ENCODE assay signal across 8 cellular contexts in the genomic region with DNA sequence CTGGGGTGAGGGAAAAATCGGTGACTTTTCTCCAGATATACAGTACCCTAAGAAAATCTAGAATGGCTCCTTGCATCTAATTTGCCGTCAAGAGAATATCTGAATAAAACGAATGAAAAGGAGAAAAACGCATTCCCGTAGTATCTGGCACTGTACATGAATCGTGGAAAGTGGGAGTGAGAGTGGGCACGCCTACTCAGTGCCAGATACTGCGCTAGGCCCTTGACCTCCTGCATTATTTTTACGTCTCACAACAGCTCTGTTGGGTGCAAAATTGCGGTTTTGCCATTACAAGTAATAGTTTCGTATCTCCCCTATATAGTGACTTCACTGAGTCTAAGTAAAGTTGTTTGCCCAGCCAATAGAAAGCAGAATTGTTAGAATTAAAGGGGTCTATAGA. TPM values are rescaled to one million over a fixed set of nuclear protein-coding genes. Genes with fewer than 3 reads are reported as not detected.
DNase-seq lines count a peak whose midpoint lies in the region; ATAC-seq, FAIRE-seq and TF ChIP-seq lines count a peak whose summit lies in the region.

No MANE protein-coding gene starts in this region.

- CTCF ChIA-PET in BJ (lab: Yijun Ruan, JAX): interaction anchor here (1.0 kb wide), 2 partner anchors 9 to 175 kb away, joined by 3 to 6 read pairs; no protein-coding TSS in a partner anchor

- H3K4me3 ChIP-seq in BJ (ENCODE audit: low read depth, low read length) (peak overlapping the region; percentile 38), Karpas-422 (ENCODE audit: low read length) (peak overlapping the region; percentile 19; the same call in 1 of the 2 replicates), foreskin fibroblast (ENCODE audit: low read depth in 1 of 2, low read length in 2 of 2) (peak overlapping the region; percentile 35 to 53), stomach (peak overlapping the region; percentile 42 to 67 (median 54))

- 68 to 80% (median 74%) methylated on average over 11 of the region's 11 CpGs for WGBS in stomach, 5 donors

- POLR2A ChIA-PET in BJ (lab: Charles Lee): no interaction called here

- H3K27ac ChIP-seq in Karpas-422 (ENCODE audit: low read length) (no peak overlapping the region), stomach (peak overlapping the region in 3 of 5 donors; percentile 22 to 50 (median 30))

- intact Hi-C loops in stomach (cut with DNase I; ENCODE audit: low total_unique reads): no loop called here

- H3K9me2 ChIP-seq in Karpas-422 (replicated peaks; ENCODE audit: insufficient read depth, low read length): no peaks in the 10 kb centered on the region

- no peak overlapping the region for H2AFZ ChIP-seq in Karpas-422 (ENCODE audit: low read length)

- FAIRE-seq in H54 (lab: Jason Lieb, UNC): no peak

- H3K79me2 ChIP-seq in Karpas-422 (ENCODE audit: low read length): no peaks in the 10 kb centered on the region

- H4K20me1 ChIP-seq in Karpas-422 (ENCODE audit: insufficient read depth, low read depth, low read length): no peaks in the 10 kb centered on the region

- no peak overlapping the region for H3K9ac ChIP-seq in Karpas-422 (ENCODE audit: low read length)

- H3K9me3 ChIP-seq in Karpas-422 (ENCODE audit: low read length): no peaks in the 10 kb centered on the region
- no peaks in the 10 kb centered on the region for H3K9me3 ChIP-seq in stomach

- peak overlapping the region; percentile 30 for H3K4me2 ChIP-seq in Karpas-422 (ENCODE audit: low read depth, low read length, poor library complexity, severe bottlenecking)

- TF ChIP-seq EP300 in stomach (IDR thresholded peaks at IDR 0.05): no peak

- peak; percentile 34 for ATAC-seq in GM19467 (IDR thresholded peaks at IDR 0.05; ENCODE audit: unreplicated experiment)

- TF ChIP-seq CTCF in BJ (IDR thresholded peaks at IDR 0.05; ENCODE audit: insufficient read depth, low read depth, low read length): no peak
- TF ChIP-seq CTCF in foreskin fibroblast (IDR thresholded peaks at IDR 0.05; ENCODE audit: low read depth, low read length): no peak
- no peak for TF ChIP-seq CTCF in stomach (IDR thresholded peaks at IDR 0.05)

- no peaks in the 10 kb centered on the region; the same call in none of the 2 replicates for H3K27me3 ChIP-seq in BJ (ENCODE audit: control insufficient read depth, insufficient read depth, low read length)
- H3K27me3 ChIP-seq in Karpas-422 (ENCODE audit: low read length): no peaks in the 10 kb centered on the region
- H3K27me3 ChIP-seq in stomach: peaks cover 0 to 29% (median 9%) of the 10 kb centered on the region in 3 donors

- H3K36me3 ChIP-seq in BJ (ENCODE audit: control insufficient read depth, insufficient read depth, low read length) (no peaks in the 10 kb centered on the region), Karpas-422 (ENCODE audit: insufficient read depth, low read length) (no peaks in the 10 kb centered on the region), stomach (no peaks in the 10 kb centered on the region)

- no peak for TF ChIP-seq POLR2A in stomach (IDR thresholded peaks at IDR 0.05)
- no peak for TF ChIP-seq POLR2A in H54 (IDR thresholded peaks at IDR 0.05; ENCODE audit: low read depth, low read length)

- no peak for DNase-seq in BJ (ENCODE audit: low read depth)
- DNase-seq in Karpas-422: no peak
- no peak for DNase-seq in foreskin fibroblast
- DNase-seq in stomach: no peak
- DNase-seq in H54 (ENCODE audit: insufficient read length, low spot score): no peak
- DNase-seq in SKM-1 (lab: John Stamatoyannopoulos, UW; ENCODE audit: unreplicated experiment): no peak
- DNase-seq in dedifferentiated amniotic fluid mesenchymal stem cell (ENCODE audit: extremely low spot score): no peak

- H3K4me1 ChIP-seq in Karpas-422 (ENCODE audit: low read length) (no peaks in the 10 kb centered on the region), stomach (peaks cover 0 to 16% (median 11%) of the 10 kb centered on the region in 4 donors)

RNA-seq across cellular contexts. Expression of a gene that starts 1.3 kb away (rescaled TPM):
- 0.75 and 0.78 TPM in 2 replicates for polyA plus RNA-seq in BJ (2011; rRNA removed)
- polyA minus RNA-seq in BJ (2011; rRNA and poly(A)+ RNA removed): not detected in 2 replicates
- 0.25 TPM in 1 of 2 replicates, not detected in the other for total RNA-seq in Karpas-422 (2014; rRNA removed; shearing (Covaris generic); ENCODE audit: low replicate concordance)
- total RNA-seq in stomach: 1 to 10 TPM in 2 of 5 donors, not detected in 3; 8.1 to 8.7 TPM
- 1 to 10 TPM; 5.0 to 8.6 (median 8.3) TPM for polyA plus RNA-seq in stomach

RNA-seq across cellular contexts. Expression of a gene that starts 48.9 kb away (rescaled TPM):
- polyA plus RNA-seq in BJ (2011; rRNA removed) (4.4 and 6.6 TPM in 2 replicates), stomach (under 1 TPM; 0.10 to 0.44 (median 0.15) TPM)
- polyA minus RNA-seq in BJ (2011; rRNA and poly(A)+ RNA removed): 4.1 and 4.2 TPM in 2 replicates
- total RNA-seq in Karpas-422 (2014; rRNA removed; shearing (Covaris generic); ENCODE audit: low replicate concordance): not detected in 2 replicates
- total RNA-seq in stomach: 1 to 10 TPM in 2 of 5 donors, under 1 TPM in 3; under 0.01 to 4.2 (median 0.29) TPM
